24 cellular contexts compared by ENCODE assay signal in the genomic region with DNA sequence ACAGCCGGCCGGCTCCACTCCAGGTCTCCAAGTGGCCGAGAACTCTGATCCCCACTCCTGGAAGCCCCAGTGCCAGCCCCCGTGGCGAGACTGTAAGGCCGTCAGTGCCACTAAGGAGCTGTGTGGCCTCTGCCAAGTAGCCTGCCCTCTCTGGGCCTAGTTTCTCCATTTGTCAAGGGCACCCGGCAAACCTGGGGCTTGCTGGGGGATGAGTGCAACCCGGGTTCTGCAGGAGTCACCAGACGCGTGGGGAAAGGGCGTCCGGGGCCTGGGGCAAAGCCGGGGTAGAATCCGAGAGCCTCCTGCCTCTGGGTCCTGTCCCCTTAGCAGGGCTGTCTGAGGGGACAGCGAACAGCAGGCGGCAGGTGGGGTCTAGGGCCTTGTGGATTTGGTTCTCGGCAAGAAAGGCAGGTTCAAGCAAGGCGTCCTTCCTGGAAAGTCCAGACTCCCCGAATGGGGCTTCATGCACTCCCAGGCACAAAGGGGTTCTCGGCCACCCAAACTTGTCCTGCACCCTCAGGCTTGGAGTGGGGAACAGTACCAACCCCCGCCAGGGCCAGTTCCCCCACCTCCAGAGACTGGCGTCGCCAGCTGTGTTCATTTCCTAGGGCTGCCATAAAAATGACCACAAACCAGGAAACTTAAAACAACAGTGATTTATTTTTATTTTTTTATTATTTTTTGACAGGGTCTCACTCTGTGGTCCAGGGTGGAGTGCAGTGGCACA. TPM values are rescaled to one million over a fixed set of nuclear protein-coding genes. Genes with fewer than 3 reads are reported as not detected.
DNase-seq lines count a peak whose midpoint lies in the region; ATAC-seq and TF ChIP-seq lines count a peak whose summit lies in the region.
"Had no signal": no experiment of that assay in that cellular context is flagged by ENCODE, and none has a peak within 500 bp of the region (broad histone marks: within the 10 kb centered on the region; RNA-seq: fewer than 3 reads in every experiment).

No MANE protein-coding gene starts in this region.

- intact Hi-C loops in esophagus muscularis mucosa (cut with DNase I) (loop anchor here (5.0 to 10.0 kb wide), 2 partner anchors 129 to 253 kb away; no protein-coding TSS in a partner anchor), gastrocnemius medialis (cut with DNase I; ENCODE audit: low total_unique reads) (no loop called here)

- WGBS in esophagus muscularis mucosa, result 86% methylated on average over 15 of the region's 23 CpGs

- POLR2A ChIA-PET in HEK293 (lab: Yijun Ruan, JAX), result no interaction called here

- ATAC-seq in RWPE2 (ENCODE audit: low read depth) (no peak), gastrocnemius medialis (no peak), HG02840 (IDR thresholded peaks at IDR 0.05; ENCODE audit: low FRiP score, unreplicated experiment) (no peak)
- ATAC-seq: CD8-positive, alpha-beta T cell; upper lobe of right lung had no signal

- no peaks in the 10 kb centered on the region for H3K27me3 ChIP-seq in RWPE2 (ENCODE audit: insufficient read depth, poor library complexity, severe bottlenecking)
- no peaks in the 10 kb centered on the region for H3K27me3 ChIP-seq in esophagus muscularis mucosa
- no peaks in the 10 kb centered on the region for H3K27me3 ChIP-seq in gastrocnemius medialis
- H3K27me3 ChIP-seq: ovary, upper lobe of right lung had no signal

- DNase-seq in RWPE2 (ENCODE audit: low spot score) (no peak), esophagus muscularis mucosa (ENCODE audit: extremely low spot score) (no peak), gastrocnemius medialis (no peak), SK-N-DZ (ENCODE audit: low spot score) (no peak), NCI-H1048 (lab: John Stamatoyannopoulos, UW) (no peak), NCI-H2107 (lab: John Stamatoyannopoulos, UW) (no peak)
- DNase-seq: activated CD4-positive, alpha-beta T cell treated with anti-CD3 and anti-CD28 coated beads, Interleukin-2, amount 50 U/mL, for 4 hours; activated CD8-positive, alpha-beta memory T cell treated with anti-CD3 and anti-CD28 coated beads, Interleukin-2, amount 50 U/mL, for 48 hours; activated effector memory CD4-positive, alpha-beta T cell treated with anti-CD3 and anti-CD28 coated beads, Interleukin-2, amount 50 U/mL, for 16 hours; CD8-positive, alpha-beta T cell; DMS53; foreskin fibroblast; hypothalamus; islet precursor cell; naive B cell; NCI-H1105; NCI-H2081 treated with DMSO at 0.1 percent for 48 hours; ovary; SHP77; upper lobe of right lung had no signal

- H3K36me3 ChIP-seq in HEK293 (ENCODE audit: control insufficient read depth in 2 of 2, insufficient read depth in 1 of 2, low read length in 2 of 2), result peaks cover 0 to 12% of the 10 kb centered on the region in 2 experiments; a peak in 2 of 3 replicates
- H3K36me3 ChIP-seq in RWPE2 (ENCODE audit: low read depth), result peaks cover 29% of the 10 kb centered on the region; the same call in 1 of the 2 replicates
- peaks cover 0 to 11% (median 0%) of the 10 kb centered on the region in 4 donors for H3K36me3 ChIP-seq in esophagus muscularis mucosa
- no peaks in the 10 kb centered on the region for H3K36me3 ChIP-seq in gastrocnemius medialis
- H3K36me3 ChIP-seq: ovary, upper lobe of right lung had no signal

- TF ChIP-seq CTCF in HEK293 (tag by site-specific recombination; IDR thresholded peaks at IDR 0.05), result no peak
- no peak for TF ChIP-seq CTCF in RWPE2 (IDR thresholded peaks at IDR 0.05; ENCODE audit: poor library complexity, severe bottlenecking)
- no peak for TF ChIP-seq CTCF in esophagus muscularis mucosa (IDR thresholded peaks at IDR 0.05)
- TF ChIP-seq CTCF in gastrocnemius medialis (IDR thresholded peaks at IDR 0.05 in 4 of 5, conservative IDR thresholded peaks at IDR 0.05 in 1 of 5), result no peak

- H3K4me1 ChIP-seq in HEK293 (ENCODE audit: control insufficient read depth, insufficient read depth, low read length) (peaks cover 27% of the 10 kb centered on the region), RWPE2 (ENCODE audit: insufficient read depth, poor library complexity, severe bottlenecking) (peaks cover 58% of the 10 kb centered on the region), esophagus muscularis mucosa (peaks cover 94 to 100% (median 100%) of the 10 kb centered on the region in 4 donors), gastrocnemius medialis (peaks cover 84 to 90% of the 10 kb centered on the region in 2 donors)

- no peak overlapping the region for H3K27ac ChIP-seq in HEK293 (ENCODE audit: extremely low read depth, low read depth, low read length)
- H3K27ac ChIP-seq in RWPE2 (ENCODE audit: poor library complexity, severe bottlenecking), result peak overlapping the region; percentile 97
- peak overlapping the region; percentile 79 to 98 (median 84) for H3K27ac ChIP-seq in esophagus muscularis mucosa (replicated peaks in 1 of 4)
- H3K27ac ChIP-seq in gastrocnemius medialis, result peak overlapping the region; percentile 86 to 98 (median 92)
- H3K27ac ChIP-seq: epithelial cell of prostate had no signal

- CTCF ChIA-PET in HEK293 (lab: Yijun Ruan, JAX), result interaction anchor here (1.3 kb wide), 1 partner anchor 9 kb away, joined by 5 read pairs; no protein-coding TSS in a partner anchor

- H3K4me3 ChIP-seq in HEK293 (ENCODE audit: low read depth, low read length) (no peak overlapping the region), RWPE2 (ENCODE audit: severe bottlenecking) (no peak overlapping the region), esophagus muscularis mucosa (no peak overlapping the region), gastrocnemius medialis (no peak overlapping the region)
- H3K4me3 ChIP-seq: lung, ovary, upper lobe of right lung had no signal

- in situ Hi-C loops in gastrocnemius medialis (cut with MboI; ENCODE audit: low sequenced_read_pairs in 4 of 4), result loop anchor here in 1 of 4 donors (10.0 to 25.0 kb wide), 2 partner anchors 124 to 253 kb away; no protein-coding TSS in a partner anchor

- H3K9me3 ChIP-seq in HEK293 (ENCODE audit: control insufficient read depth, insufficient read depth, low read depth, low read length), result no peaks in the 10 kb centered on the region
- H3K9me3 ChIP-seq in RWPE2 (ENCODE audit: severe bottlenecking), result no peaks in the 10 kb centered on the region
- H3K9me3 ChIP-seq in esophagus muscularis mucosa, result no peaks in the 10 kb centered on the region
- no peaks in the 10 kb centered on the region for H3K9me3 ChIP-seq in gastrocnemius medialis
- H3K9me3 ChIP-seq: ovary, upper lobe of right lung had no signal

- TF ChIP-seq POLR2A in esophagus muscularis mucosa (IDR thresholded peaks at IDR 0.05; ENCODE audit: low read depth) (no peak), gastrocnemius medialis (IDR thresholded peaks at IDR 0.05) (no peak)

- TF ChIP-seq EP300 in esophagus muscularis mucosa (IDR thresholded peaks at IDR 0.05), result no peak

TF ChIP-seq in HEK293, 187 proteins besides CTCF, POLR2A, EP300 and RAD21:
- TF ChIP-seq ZNF239 (tag by site-specific recombination; IDR thresholded peaks at IDR 0.05), result no peak
- TF ChIP-seq ZNF768 (tag by site-specific recombination; IDR thresholded peaks at IDR 0.05), result peak; percentile 64; the same call in 1 of the 2 replicates
- TF ChIP-seq ZNF175 (tag by site-specific recombination; IDR thresholded peaks at IDR 0.05), result no peak
- peak; percentile 22 for TF ChIP-seq ZIC2 (tag by site-specific recombination; IDR thresholded peaks at IDR 0.05)
TF ChIP-seq in HEK293: peak in this region for 2.

RNA-seq across cellular contexts. Expression of a gene that starts 56.0 kb away (rescaled TPM):
- total RNA-seq in esophagus muscularis mucosa, result 100 to 1,000 TPM; 107 to 188 (median 131) TPM
- 100 to 1,000 TPM in 2 of 4 donors, 10 to 100 TPM in 2; 37.7 to 123 (median 105) TPM for total RNA-seq in gastrocnemius medialis
- 11.5 and 13.0 TPM in 2 replicates for polyA plus RNA-seq in SK-N-DZ (2014; cell fraction: cytosol; rRNA removed)
- polyA plus RNA-seq in SK-N-DZ (2014; cell fraction: nucleus; rRNA removed), result 19.1 and 41.1 TPM in 2 replicates
